19 cellular contexts compared by ENCODE assay signal in the genomic region with DNA sequence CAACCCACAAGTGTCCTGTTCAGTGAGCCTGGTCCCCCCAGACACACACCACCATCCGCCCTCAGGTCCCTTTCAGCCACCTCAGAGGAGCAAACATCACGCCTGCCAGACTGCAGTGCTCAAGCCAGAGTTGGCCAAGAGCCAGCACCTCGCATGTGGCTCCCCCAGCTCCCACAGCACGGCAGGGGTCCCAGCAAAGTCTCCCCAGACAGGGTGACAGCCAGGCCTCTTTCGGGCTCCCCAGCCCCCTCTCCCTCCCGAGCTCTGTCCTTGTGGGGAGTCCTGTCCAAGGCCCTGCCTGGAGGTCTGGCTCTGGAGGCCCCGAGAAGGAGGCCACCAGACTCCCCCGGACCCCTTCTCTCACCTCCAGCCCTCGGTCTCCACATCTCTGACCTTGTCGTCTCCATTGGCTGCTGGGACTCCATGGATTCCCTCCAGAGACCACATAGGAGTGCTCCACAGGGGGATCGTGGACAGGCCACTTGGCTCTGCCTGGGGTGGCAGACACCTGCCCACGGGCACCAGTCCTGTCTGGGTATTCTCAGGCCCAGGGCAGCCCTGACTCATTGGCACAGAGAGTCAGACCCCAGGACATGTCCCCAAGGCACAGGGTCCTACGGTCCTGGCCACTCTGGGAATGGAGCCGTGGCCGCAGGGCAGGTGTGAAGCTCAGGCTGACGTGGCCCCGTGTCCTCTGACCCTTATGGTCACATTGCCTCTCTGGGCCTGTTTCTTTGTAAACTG. TPM values are rescaled to one million over a fixed set of nuclear protein-coding genes. Genes with fewer than 3 reads are reported as not detected.
DNase-seq lines count a peak whose midpoint lies in the region; ATAC-seq and TF ChIP-seq lines count a peak whose summit lies in the region.
"Had no signal": no experiment of that assay in that cellular context is flagged by ENCODE, and none has a peak within 500 bp of the region (broad histone marks: within the 10 kb centered on the region; RNA-seq: fewer than 3 reads in every experiment).

No MANE protein-coding gene starts in this region.

- TF ChIP-seq CTCF in BE2C (IDR thresholded peaks at IDR 0.05; ENCODE audit: low read depth, low read length) (no peak), spleen (IDR thresholded peaks at IDR 0.05 in 8 of 11, conservative IDR thresholded peaks at IDR 0.05 in 3 of 11) (no peak)

- no peak for TF ChIP-seq POLR2A in spleen (IDR thresholded peaks at IDR 0.05)

- H3K27me3 ChIP-seq in BE2C (no peaks in the 10 kb centered on the region), spleen (replicated peaks in 1 of 7) (peaks cover 0 to 23% (median 0%) of the 10 kb centered on the region in 7 donors)

- no peak overlapping the region for H3K27ac ChIP-seq in spleen
- H3K27ac ChIP-seq: KMS-11 had no signal

- H3K4me3 ChIP-seq in BE2C (ENCODE audit: low read depth, low read length) (no peak overlapping the region), spleen (no peak overlapping the region)

- H3K9me3 ChIP-seq in BE2C (no peaks in the 10 kb centered on the region), spleen (no peaks in the 10 kb centered on the region)

- WGBS in spleen, 5 donors: 72 to 87% (median 82%) methylated on average over 15 to 17 of the region's 17 CpGs

- H3K36me3 ChIP-seq in BE2C (no peaks in the 10 kb centered on the region), spleen (no peaks in the 10 kb centered on the region)

- DNase-seq in BE2C (peak; percentile 41), COLO668 (lab: John Stamatoyannopoulos, UW; ENCODE audit: unreplicated experiment) (peak; percentile 15), spleen (peak; percentile 65), DMS79 treated with DMSO at 0.1 percent for 48 hours (lab: John Stamatoyannopoulos, UW) (no peak), HUDEP-2 (lab: John Stamatoyannopoulos, UW; ENCODE audit: unreplicated experiment in 76 of 76) (no peak)
- DNase-seq: AML-193, COR-L47, GF-D8, GOT3, MV-4-11, NCI-H1694 treated with DMSO at 0.1 percent for 48 hours, NCI-H226, NCI-H524, NCI-H82 had no signal

- ATAC-seq in esophagus mucosa (peak; percentile 5), HG03432 (IDR thresholded peaks at IDR 0.05; ENCODE audit: unreplicated experiment) (no peak)
- ATAC-seq: Panc1 had no signal

- intact Hi-C loops in spleen (cut with DNase I; ENCODE audit: low total_unique reads): no loop called here

- H3K4me1 ChIP-seq in BE2C: no peaks in the 10 kb centered on the region
- H3K4me1 ChIP-seq in spleen: no peaks in the 10 kb centered on the region

RNA-seq across cellular contexts. Expression of a gene that starts 1.8 kb away (rescaled TPM):
- polyA plus RNA-seq in BE2C (2012; ENCODE audit: insufficient read depth, insufficient read length, low read depth): 1.8 TPM
- not detected for total RNA-seq in esophagus mucosa
- total RNA-seq in spleen: not detected
- not detected for polyA plus RNA-seq in spleen
- polyA plus RNA-seq: CD14-positive monocyte had no signal

RNA-seq across cellular contexts. Expression of a gene that starts 11.7 kb away (rescaled TPM):
- polyA plus RNA-seq in BE2C (2012; ENCODE audit: insufficient read depth, insufficient read length, low read depth): 287 TPM
- total RNA-seq in esophagus mucosa (28.9 TPM), spleen (10 to 100 TPM in 1 of 7 donors, 1 to 10 TPM in 6; 3.4 to 10.8 (median 5.5) TPM)
- 1 to 10 TPM; 1.7 to 6.4 (median 5.0) TPM for polyA plus RNA-seq in spleen
- polyA plus RNA-seq: CD14-positive monocyte had no signal

RNA-seq across cellular contexts. Expression of a gene that starts 12.2 kb away (rescaled TPM):
- polyA plus RNA-seq in BE2C (2012; ENCODE audit: insufficient read depth, insufficient read length, low read depth): 6.0 TPM
- total RNA-seq in esophagus mucosa: not detected
- under 1 TPM in 2 of 7 donors, not detected in 5; 0.28 to 0.85 TPM for total RNA-seq in spleen
- under 1 TPM; 0.03 to 0.11 (median 0.06) TPM for polyA plus RNA-seq in spleen
- polyA plus RNA-seq: CD14-positive monocyte had no signal

RNA-seq across cellular contexts. Expression of a gene that starts 21.3 kb away (rescaled TPM):
- 43.3 TPM for polyA plus RNA-seq in BE2C (2012; ENCODE audit: insufficient read depth, insufficient read length, low read depth)
- total RNA-seq in esophagus mucosa (12.3 TPM), spleen (10 to 100 TPM; 22.3 to 41.4 (median 24.2) TPM)
- polyA plus RNA-seq in spleen: 10 to 100 TPM in 1 of 3 donors, 1 to 10 TPM in 2; 3.2 to 14.2 (median 3.7) TPM

RNA-seq across cellular contexts. Expression of a gene that starts 28.6 kb away (rescaled TPM):
- 69.7 TPM for polyA plus RNA-seq in BE2C (2012; ENCODE audit: insufficient read depth, insufficient read length, low read depth)
- total RNA-seq in esophagus mucosa (19.0 TPM), spleen (10 to 100 TPM; 20.2 to 44.5 (median 26.0) TPM)
- 10 to 100 TPM; 33.7 to 58.8 (median 55.5) TPM for polyA plus RNA-seq in spleen

Comparison
In these comparisons a context has a peak if more than half of its experiments do, and no peak if none do; other contexts are left out.
1. DNase-seq: peak in BE2C (single experiment), COLO668 (single experiment) and spleen (single experiment); none in DMS79 treated with DMSO at 0.1 percent for 48 hours (single experiment) and HUDEP-2 (0 of 76).